ENCODE assay signal across 12 cellular contexts in genomic region chr5:32505718-32506117, GRCh38.
DNase-seq lines count a peak whose midpoint lies in the region; ATAC-seq and TF ChIP-seq lines count a peak whose summit lies in the region.
"Had no signal": no experiment of that assay in that cellular context is flagged by ENCODE, and none has a peak within 500 bp of the region (broad histone marks: within the 10 kb centered on the region; RNA-seq: fewer than 3 reads in every experiment).

No MANE protein-coding gene starts in this region.

- DNase-seq in A673 (ENCODE audit: low spot score) (peak; percentile 11), Karpas-422 (no peak), D341Med (ENCODE audit: low spot score) (no peak), NCI-H1930 (lab: John Stamatoyannopoulos, UW) (no peak)
- no peak for DNase-seq in effector memory CD8-positive, alpha-beta T cell
- DNase-seq: activated CD8-positive, alpha-beta T cell treated with anti-CD3 and anti-CD28 coated beads for 36 hours; trophoblast cell had no signal

- H3K4me1 Mint-ChIP-seq in stimulated activated memory B cell treated with anti-CD40 and anti-IgM and Interleukin-4, amounts not matched to agents 10 μg/mL and 1 μg/mL and 100 μg/mL, for 72 hours: peaks cover 17% of the 10 kb centered on the region
- H3K4me1 Mint-ChIP-seq in effector memory CD8-positive, alpha-beta T cell (ENCODE audit: low read depth in 2 of 2): peaks cover 0 to 2% of the 10 kb centered on the region in 2 donors

- H3K4me1 ChIP-seq in A673 (ENCODE audit: insufficient read depth, low read length, poor library complexity, severe bottlenecking) (peaks cover 28% of the 10 kb centered on the region), Karpas-422 (ENCODE audit: low read length) (peaks cover 24% of the 10 kb centered on the region), mesodermal cell (ENCODE audit: control insufficient read depth, insufficient read depth, low read length, poor library complexity, severe bottlenecking) (peaks cover 23% of the 10 kb centered on the region)

- no TSS peak for BruUV-seq in A673 (replicated peaks; lab: Mats Ljungman, UMichigan)

- no peaks in the 10 kb centered on the region for H3K36me3 Mint-ChIP-seq in stimulated activated memory B cell treated with anti-CD40 and anti-IgM and Interleukin-4, amounts not matched to agents 10 μg/mL and 1 μg/mL and 100 μg/mL, for 72 hours
- H3K36me3 Mint-ChIP-seq in effector memory CD8-positive, alpha-beta T cell (ENCODE audit: insufficient read depth): no peaks in the 10 kb centered on the region

- CTCF ChIA-PET in A673 (lab: Charles Lee): interaction anchor here (0.9 to 1.0 kb wide), 2 partner anchors 16 to 18 kb away, joined by 3 to 4 read pairs; no protein-coding TSS in a partner anchor

- H3K9me2 ChIP-seq in Karpas-422 (replicated peaks; ENCODE audit: insufficient read depth, low read length): no peaks in the 10 kb centered on the region

- H3K79me2 ChIP-seq in Karpas-422 (ENCODE audit: low read length): no peaks in the 10 kb centered on the region

- no peaks in the 10 kb centered on the region for H3K9me3 Mint-ChIP-seq in stimulated activated memory B cell treated with anti-CD40 and anti-IgM and Interleukin-4, amounts not matched to agents 10 μg/mL and 1 μg/mL and 100 μg/mL, for 72 hours
- H3K9me3 Mint-ChIP-seq in effector memory CD8-positive, alpha-beta T cell: no peaks in the 10 kb centered on the region
- H3K9me3 Mint-ChIP-seq: activated CD8-positive, alpha-beta T cell treated with anti-CD3 and anti-CD28 coated beads for 36 hours; CD4-positive, alpha-beta T cell had no signal

- H3K27ac ChIP-seq in A673 (ENCODE audit: low read depth, low read length, poor library complexity, severe bottlenecking) (no peak overlapping the region), Karpas-422 (ENCODE audit: low read length) (no peak overlapping the region), cingulate gyrus (ENCODE audit: low read depth, low read length) (peak overlapping the region; percentile 21), mesodermal cell (ENCODE audit: low read depth, low read length, severe bottlenecking) (peak overlapping the region; percentile 57)

- no peak for ATAC-seq in stimulated activated memory B cell treated with anti-CD40 and anti-IgM and Interleukin-4, amounts not matched to agents 10 μg/mL and 1 μg/mL and 100 μg/mL, for 72 hours
- ATAC-seq in effector memory CD8-positive, alpha-beta T cell (replicated peaks): no peak
- ATAC-seq: activated CD8-positive, alpha-beta T cell treated with anti-CD3 and anti-CD28 coated beads for 36 hours had no signal

- peak overlapping the region; percentile 27 for H3K4me2 ChIP-seq in Karpas-422 (ENCODE audit: low read depth, low read length, poor library complexity, severe bottlenecking)

- no peak overlapping the region for H3K4me3 Mint-ChIP-seq in stimulated activated memory B cell treated with anti-CD40 and anti-IgM and Interleukin-4, amounts not matched to agents 10 μg/mL and 1 μg/mL and 100 μg/mL, for 72 hours
- H3K4me3 Mint-ChIP-seq in effector memory CD8-positive, alpha-beta T cell: no peak overlapping the region
- H3K4me3 Mint-ChIP-seq: activated CD8-positive, alpha-beta T cell treated with anti-CD3 and anti-CD28 coated beads for 36 hours; CD4-positive, alpha-beta T cell had no signal

- intact Hi-C loops in A673 (cut with micrococcal nuclease; ENCODE audit: unreplicated experiment): loop anchor here (5.0 kb wide), 1 partner anchor 82 kb away; the partner anchor contains the start of gene SUB1

- POLR2A ChIA-PET in A673 (lab: Charles Lee; ENCODE audit: low non-redundant PET): interaction anchor here (0.6 kb wide), 1 partner anchor 55 kb away, joined by 3 read pairs; no protein-coding TSS in a partner anchor

- H3K9me3 ChIP-seq in A673 (ENCODE audit: low read depth, low read length, poor library complexity, severe bottlenecking) (no peaks in the 10 kb centered on the region), Karpas-422 (ENCODE audit: low read length) (no peaks in the 10 kb centered on the region), mesodermal cell (ENCODE audit: control insufficient read depth, low read length) (peaks cover 3% of the 10 kb centered on the region)

- H3K9ac ChIP-seq in Karpas-422 (ENCODE audit: low read length): no peak overlapping the region

- no peak overlapping the region for H2AFZ ChIP-seq in Karpas-422 (ENCODE audit: low read length)

- H4K20me1 ChIP-seq in Karpas-422 (ENCODE audit: insufficient read depth, low read depth, low read length): 0 out of 2 replicates have a peak, but pooled peaks cover 4% of the 10 kb centered on the region

- H3K36me3 ChIP-seq in A673 (ENCODE audit: insufficient read depth, low read length, poor library complexity, severe bottlenecking) (no peaks in the 10 kb centered on the region), Karpas-422 (ENCODE audit: insufficient read depth, low read length) (no peaks in the 10 kb centered on the region), mesodermal cell (ENCODE audit: control insufficient read depth, insufficient read depth, low read length) (no peaks in the 10 kb centered on the region)

- H3K27me3 ChIP-seq in A673 (replicated peaks; ENCODE audit: insufficient read depth, low read depth, low read length, poor library complexity): no peaks in the 10 kb centered on the region
- H3K27me3 ChIP-seq in Karpas-422 (ENCODE audit: low read length): no peaks in the 10 kb centered on the region

- no peak overlapping the region for H3K27ac Mint-ChIP-seq in stimulated activated memory B cell treated with anti-CD40 and anti-IgM and Interleukin-4, amounts not matched to agents 10 μg/mL and 1 μg/mL and 100 μg/mL, for 72 hours
- H3K27ac Mint-ChIP-seq in effector memory CD8-positive, alpha-beta T cell: no peak overlapping the region
- H3K27ac Mint-ChIP-seq: activated CD8-positive, alpha-beta T cell treated with anti-CD3 and anti-CD28 coated beads for 36 hours had no signal

- H3K27me3 Mint-ChIP-seq in stimulated activated memory B cell treated with anti-CD40 and anti-IgM and Interleukin-4, amounts not matched to agents 10 μg/mL and 1 μg/mL and 100 μg/mL, for 72 hours: peaks cover 34% of the 10 kb centered on the region
- H3K27me3 Mint-ChIP-seq in effector memory CD8-positive, alpha-beta T cell: peaks cover 13 to 31% of the 10 kb centered on the region in 2 donors
- H3K27me3 Mint-ChIP-seq: CD4-positive, alpha-beta T cell had no signal

- WGBS in mesodermal cell (ENCODE audit: insufficient coverage in 2 of 2), 2 experiments: 79% methylated on average over 2 to 3 of the region's 3 CpGs

- H3K4me3 ChIP-seq in A673 (ENCODE audit: low read depth, low read length, poor library complexity, severe bottlenecking) (no peak overlapping the region), Karpas-422 (ENCODE audit: low read length) (no peak overlapping the region; the same call in 1 of the 2 replicates), mesodermal cell (ENCODE audit: extremely low read depth, insufficient read depth, low read length, poor library complexity, severe bottlenecking) (no peak overlapping the region)
- H3K4me3 ChIP-seq: K562 had no signal

- TF ChIP-seq CTCF in A673 (conservative IDR thresholded peaks at IDR 0.05; ENCODE audit: low read depth, low read length): no peak

Comparison
In these comparisons a context has a peak if more than half of its experiments do, and no peak if none do; other contexts are left out.
1. H3K27ac ChIP-seq: peak in cingulate gyrus (single experiment) and mesodermal cell (single experiment); none in A673 (single experiment) and Karpas-422 (single experiment).